ENCODE assay signal across 8 cellular contexts in the genomic region with DNA sequence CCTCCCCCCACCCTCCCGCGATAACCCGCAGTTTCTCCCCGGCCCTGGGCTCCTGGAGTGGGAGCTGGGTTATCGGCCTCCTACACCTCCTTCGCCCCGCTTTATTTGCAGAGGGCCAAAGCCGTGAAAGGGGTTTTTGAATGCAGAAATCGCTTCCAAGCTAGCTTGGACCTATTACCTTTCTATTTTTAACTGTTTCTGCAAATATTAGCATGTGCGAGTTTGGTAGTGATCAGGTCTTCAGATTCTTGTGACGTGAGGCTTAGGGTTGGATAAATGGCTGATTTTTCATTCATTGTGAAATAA. TPM values are rescaled to one million over a fixed set of nuclear protein-coding genes. Genes with fewer than 3 reads are reported as not detected.
DNase-seq lines count a peak whose midpoint lies in the region; ATAC-seq and TF ChIP-seq lines count a peak whose summit lies in the region.

No MANE protein-coding gene starts in this region.

- DNase-seq in A673 (ENCODE audit: low spot score) (no peak), HFFc6 (peak; percentile 11), MCF 10A (ENCODE audit: unreplicated experiment) (peak; percentile 62), NCI-H510A treated with DMSO at 0.1 percent for 48 hours (lab: John Stamatoyannopoulos, UW) (no peak), OCI-M1 (lab: John Stamatoyannopoulos, UW) (no peak)

- H3K27me3 ChIP-seq in A673 (replicated peaks; ENCODE audit: insufficient read depth, low read depth, low read length, poor library complexity) (no peaks in the 10 kb centered on the region), mononuclear cell (ENCODE audit: insufficient read depth, low read length) (no peaks in the 10 kb centered on the region)

- no peaks in the 10 kb centered on the region for H3K9me3 Mint-ChIP-seq in HFFc6
- H3K9me3 Mint-ChIP-seq in MCF 10A (ENCODE audit: unreplicated experiment), result no peaks in the 10 kb centered on the region

- H3K27me3 Mint-ChIP-seq in HFFc6 (ENCODE audit: insufficient read depth), result peaks cover 3% of the 10 kb centered on the region; the same call in 1 of the 2 replicates
- peaks cover 8% of the 10 kb centered on the region for H3K27me3 Mint-ChIP-seq in MCF 10A (ENCODE audit: insufficient read depth, unreplicated experiment)

- POLR2A ChIA-PET in A673 (lab: Charles Lee; ENCODE audit: low non-redundant PET), result interaction anchor here (0.6 kb wide), 1 partner anchor 200 kb away, joined by 5 read pairs; no protein-coding TSS in a partner anchor
- POLR2A ChIA-PET in MCF 10A (lab: Yijun Ruan, JAX), result interaction anchor here (0.7 to 4.2 kb wide), 14 partner anchors 10 to 506 kb away, joined by 3 to 37 read pairs (median 5); a partner anchor contains a TSS

- H3K36me3 Mint-ChIP-seq in HFFc6 (ENCODE audit: low read depth) (peaks cover 13% of the 10 kb centered on the region; the same call in 1 of the 2 replicates), MCF 10A (ENCODE audit: insufficient read depth, unreplicated experiment) (peaks cover 8% of the 10 kb centered on the region)

- H3K9me3 ChIP-seq in A673 (ENCODE audit: low read depth, low read length, poor library complexity, severe bottlenecking), result no peaks in the 10 kb centered on the region
- H3K9me3 ChIP-seq in mononuclear cell (ENCODE audit: low read depth, low read length), result no peaks in the 10 kb centered on the region

- no peaks in the 10 kb centered on the region for H3K36me3 ChIP-seq in A673 (ENCODE audit: insufficient read depth, low read length, poor library complexity, severe bottlenecking)

- ATAC-seq in GM21447 (IDR thresholded peaks at IDR 0.05; ENCODE audit: unreplicated experiment), result no peak
- no peak for ATAC-seq in HG02642 (IDR thresholded peaks at IDR 0.05; ENCODE audit: poor library complexity, unreplicated experiment)

- BruUV-seq in A673 (replicated peaks; lab: Mats Ljungman, UMichigan), result no TSS peak
- BruUV-seq in MCF 10A (replicated peaks; lab: Mats Ljungman, UMichigan), result no TSS peak

- peak overlapping the region; percentile 94 for H3K4me3 ChIP-seq in A673 (ENCODE audit: low read depth, low read length, poor library complexity, severe bottlenecking)
- H3K4me3 ChIP-seq in mononuclear cell (ENCODE audit: low read length), result peak overlapping the region; percentile 72

- H3K27ac ChIP-seq in A673 (ENCODE audit: low read depth, low read length, poor library complexity, severe bottlenecking), result peak overlapping the region; percentile 100

- H3K4me3 Mint-ChIP-seq in HFFc6, result peak overlapping the region; percentile 96
- peak overlapping the region; percentile 95 for H3K4me3 Mint-ChIP-seq in MCF 10A (ENCODE audit: unreplicated experiment)

- H3K4me1 Mint-ChIP-seq in HFFc6 (ENCODE audit: low read depth) (peaks cover 40% of the 10 kb centered on the region), MCF 10A (ENCODE audit: insufficient read depth, unreplicated experiment) (peaks cover 16% of the 10 kb centered on the region)

- peaks cover 11% of the 10 kb centered on the region for H3K4me1 ChIP-seq in A673 (ENCODE audit: insufficient read depth, low read length, poor library complexity, severe bottlenecking)
- peaks cover 19% of the 10 kb centered on the region for H3K4me1 ChIP-seq in mononuclear cell (ENCODE audit: insufficient read depth, low read length)

- intact Hi-C loops in A673 (cut with micrococcal nuclease; ENCODE audit: unreplicated experiment), result no loop called here
- intact Hi-C loops in MCF 10A (cut with micrococcal nuclease), result no loop called here

- CTCF ChIA-PET in A673 (lab: Charles Lee) (interaction anchor here (0.7 to 2.0 kb wide), 3 partner anchors 29 to 180 kb away, joined by 4 to 5 read pairs (median 5); no protein-coding TSS in a partner anchor), MCF 10A (lab: Yijun Ruan, JAX) (interaction anchor here (0.8 to 1.1 kb wide), 3 partner anchors 23 to 350 kb away, joined by 3 to 4 read pairs (median 3); no protein-coding TSS in a partner anchor)

- H3K27ac Mint-ChIP-seq in HFFc6 (peak overlapping the region; percentile 76), MCF 10A (ENCODE audit: low read depth, unreplicated experiment) (peak overlapping the region; percentile 99)

- TF ChIP-seq CTCF in A673 (conservative IDR thresholded peaks at IDR 0.05; ENCODE audit: low read depth, low read length) (no peak), HFFc6 (IDR thresholded peaks at IDR 0.05) (no peak), MCF 10A (IDR thresholded peaks at IDR 0.05; ENCODE audit: unreplicated experiment) (no peak)

RNA-seq across cellular contexts. Expression of a gene that starts 1.3 kb away (rescaled TPM):
- total RNA-seq in A673 (2021) (70.6 and 76.0 TPM in 2 replicates), MCF 10A (2022) (68.6 and 77.9 TPM in 2 replicates), mononuclear cell (183 TPM)
- total RNA-seq in HFFc6 (2021; fragmentation: NEBNext Ultra II Directional; extraction: Animal tissue kit (Norgen Biotek cat#: 25700)), result 10 to 100 TPM; 54.1 to 73.0 (median 60.9) TPM

Comparison
In these comparisons a context has a peak if more than half of its experiments do, and no peak if none do; other contexts are left out.
1. DNase-seq: peak in HFFc6 (single experiment) and MCF 10A (single experiment); none in A673 (single experiment), NCI-H510A treated with DMSO at 0.1 percent for 48 hours (single experiment) and OCI-M1 (single experiment).